In genomic region chr20:60465439-60465838, GRCh38 we compare ENCODE assay signal across 24 cellular contexts.
A peak's percentile ranks its signal among the peaks of the same experiment; 100 is the strongest.
DNase-seq lines count a peak whose midpoint lies in the region; ATAC-seq, FAIRE-seq and TF ChIP-seq lines count a peak whose summit lies in the region.
"Had no signal": no experiment of that assay in that cellular context is flagged by ENCODE, and none has a peak within 500 bp of the region (broad histone marks: within the 10 kb centered on the region; RNA-seq: fewer than 3 reads in every experiment).

No MANE protein-coding gene starts in this region.

- no peak for TF ChIP-seq CTCF in A549 (IDR thresholded peaks at IDR 0.05)
- TF ChIP-seq CTCF in thyroid gland (IDR thresholded peaks at IDR 0.05), result no peak

- ATAC-seq in A549 (no peak), GM19452 (IDR thresholded peaks at IDR 0.05; ENCODE audit: unreplicated experiment) (no peak)
- ATAC-seq: GM12878 had no signal

- CTCF ChIA-PET in A549 (lab: Yijun Ruan, JAX), result no interaction called here
- CTCF ChIA-PET in activated CD4-positive, alpha-beta memory T cell treated with anti-CD3 and anti-CD28 coated beads for 36 hours (lab: Charles Lee), result no interaction called here

- WGBS in A549 (ENCODE audit: missing lambda C conversion rate), result 10% methylated on average over 8 of the region's 8 CpGs
- 84 to 85% methylated on average over 8 of the region's 8 CpGs for WGBS in thyroid gland, 2 donors

- intact Hi-C loops in thyroid gland (cut with DNase I), result loop anchor here (10.0 kb wide), 1 partner anchor 59 kb away; no protein-coding TSS in a partner anchor
- intact Hi-C loops in activated CD4-positive, alpha-beta memory T cell treated with anti-CD3 and anti-CD28 coated beads for 36 hours (cut with micrococcal nuclease), result no loop called here

- POLR2A ChIA-PET in A549 (lab: Yijun Ruan, JAX), result no interaction called here
- POLR2A ChIA-PET in activated CD4-positive, alpha-beta memory T cell treated with anti-CD3 and anti-CD28 coated beads for 36 hours (lab: Charles Lee), result no interaction called here

- no peaks in the 10 kb centered on the region for H3K36me3 ChIP-seq in thyroid gland
- H3K36me3 ChIP-seq: BLaER1 treated with 17β-estradiol and CSF1 and Interleukin-3, amounts not matched to agents 10 nM and 100 nM had no signal

- H3K27ac ChIP-seq in A549 (no peak overlapping the region), thyroid gland (peak overlapping the region; percentile 82 to 96 (median 94)), caudate nucleus (ENCODE audit: low read depth, low read length) (no peak overlapping the region)
- H3K27ac ChIP-seq: BLaER1 treated with 17β-estradiol and CSF1 and Interleukin-3, amounts not matched to agents 10 nM and 100 nM; C4-2B had no signal

- no peak for TF ChIP-seq RAD21 in A549 (conservative IDR thresholded peaks at IDR 0.05 in 1 of 2, IDR thresholded peaks at IDR 0.05 in 1 of 2)

- H3K4me1 ChIP-seq in A549 (no peaks in the 10 kb centered on the region), thyroid gland (peaks cover 38 to 58% of the 10 kb centered on the region in 2 donors)
- H3K4me1 ChIP-seq: BLaER1 treated with 17β-estradiol and CSF1 and Interleukin-3, amounts not matched to agents 10 nM and 100 nM had no signal

- H3K27me3 Mint-ChIP-seq in activated CD4-positive, alpha-beta memory T cell treated with anti-CD3 and anti-CD28 coated beads for 36 hours, result no peaks in the 10 kb centered on the region
- H3K27me3 Mint-ChIP-seq: B cell had no signal

- TF ChIP-seq POLR2A in A549 (IDR thresholded peaks at IDR 0.05; ENCODE audit: low read length), result no peak
- no peak for TF ChIP-seq POLR2A in thyroid gland (IDR thresholded peaks at IDR 0.05)

- H3K4me2 ChIP-seq in A549, result no peak overlapping the region
- H3K4me2 ChIP-seq: BLaER1 treated with 17β-estradiol and CSF1 and Interleukin-3, amounts not matched to agents 10 nM and 100 nM had no signal

- no peak overlapping the region for H3K4me3 Mint-ChIP-seq in activated CD4-positive, alpha-beta memory T cell treated with anti-CD3 and anti-CD28 coated beads for 36 hours
- H3K4me3 Mint-ChIP-seq: B cell; CD4-positive, alpha-beta T cell; CD8-positive, alpha-beta memory T cell had no signal

- no peak for DNase-seq in A549 (ENCODE audit: low read depth in 1 of 2, low spot score in 1 of 2)
- DNase-seq in SK-MEL-5 (ENCODE audit: low read depth, low spot score), result peak; percentile 19
- peak; percentile 19 to 35 for DNase-seq in thyroid gland
- DNase-seq in activated CD4-positive, alpha-beta memory T cell treated with anti-CD3 and anti-CD28 coated beads for 36 hours, result no peak
- DNase-seq in caudate nucleus (lab: John Stamatoyannopoulos, UW), result no peak
- DNase-seq: 8988T; AML-193; CD4-positive, alpha-beta T cell; CD8-positive, alpha-beta memory T cell; COR-L47; DMS 273 treated with DMSO at 0.1 percent for 48 hours; DMS153; DMS53; DND-41; EL; GDM1 had no signal

- no peak overlapping the region for H3K27ac Mint-ChIP-seq in activated CD4-positive, alpha-beta memory T cell treated with anti-CD3 and anti-CD28 coated beads for 36 hours
- H3K27ac Mint-ChIP-seq: B cell; CD4-positive, alpha-beta T cell; CD8-positive, alpha-beta memory T cell had no signal

- H3K27me3 ChIP-seq in thyroid gland, result no peaks in the 10 kb centered on the region
- H3K27me3 ChIP-seq: BLaER1 treated with 17β-estradiol and CSF1 and Interleukin-3, amounts not matched to agents 10 nM and 100 nM had no signal

- no peak for FAIRE-seq in A549 (lab: Jason Lieb, UNC)
- FAIRE-seq: A204.1, GM12878, GM12892, GM18507 had no signal

- in situ Hi-C loops in SK-MEL-5 (cut with HindIII; ENCODE audit: low pct_unique_long_range_greater_than_20kb, low sequenced_read_pairs), result no loop called here

- TF ChIP-seq EP300 in A549 (IDR thresholded peaks at IDR 0.05), result no peak

- no peaks in the 10 kb centered on the region for H3K4me1 Mint-ChIP-seq in activated CD4-positive, alpha-beta memory T cell treated with anti-CD3 and anti-CD28 coated beads for 36 hours (ENCODE audit: low read depth)
- H3K4me1 Mint-ChIP-seq: B cell; CD8-positive, alpha-beta memory T cell had no signal

- H3K9me3 ChIP-seq in A549 (no peaks in the 10 kb centered on the region), thyroid gland (no peaks in the 10 kb centered on the region)

- H3K4me3 ChIP-seq in A549, result no peak overlapping the region
- H3K4me3 ChIP-seq in thyroid gland (replicated peaks in 1 of 3), result no peak overlapping the region
- H3K4me3 ChIP-seq: BLaER1 treated with 17β-estradiol and CSF1 and Interleukin-3, amounts not matched to agents 10 nM and 100 nM; GM12878 had no signal

- H3K9me3 Mint-ChIP-seq in activated CD4-positive, alpha-beta memory T cell treated with anti-CD3 and anti-CD28 coated beads for 36 hours, result no peaks in the 10 kb centered on the region
- H3K9me3 Mint-ChIP-seq: CD4-positive, alpha-beta T cell had no signal

- H3K36me3 Mint-ChIP-seq in activated CD4-positive, alpha-beta memory T cell treated with anti-CD3 and anti-CD28 coated beads for 36 hours, result no peaks in the 10 kb centered on the region
- H3K36me3 Mint-ChIP-seq: CD8-positive, alpha-beta memory T cell had no signal

TF ChIP-seq in A549, 52 proteins besides CTCF, POLR2A, EP300 and RAD21:
- TF ChIP-seq KDM5A (IDR thresholded peaks at IDR 0.05) (no peak), USF2 (IDR thresholded peaks at IDR 0.05) (0 out of 2 replicates have a peak, but pooled peaks have one; percentile 25), KDM1A (IDR thresholded peaks at IDR 0.05; ENCODE audit: low read depth) (no peak), HEYL (CRISPR knock-in tag; IDR thresholded peaks at IDR 0.05) (no peak), CEBPB (IDR thresholded peaks at IDR 0.05) (no peak), BHLHE40 (IDR thresholded peaks at IDR 0.05; ENCODE audit: low read depth, low read length) (no peak)
- TF ChIP-seq, protein P1, sequence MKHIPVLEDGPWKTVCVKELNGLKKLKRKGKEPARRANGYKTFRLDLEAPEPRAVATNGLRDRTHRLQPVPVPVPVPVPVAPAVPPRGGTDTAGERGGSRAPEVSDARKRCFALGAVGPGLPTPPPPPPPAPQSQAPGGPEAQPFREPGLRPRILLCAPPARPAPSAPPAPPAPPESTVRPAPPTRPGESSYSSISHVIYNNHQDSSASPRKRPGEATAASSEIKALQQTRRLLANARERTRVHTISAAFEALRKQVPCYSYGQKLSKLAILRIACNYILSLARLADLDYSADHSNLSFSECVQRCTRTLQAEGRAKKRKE (CRISPR knock-in tag; IDR thresholded peaks at IDR 0.05; ENCODE audit: low read depth), result no peak

Comparison
In these comparisons a context has a peak if more than half of its experiments do, and no peak if none do; other contexts are left out.
1. DNase-seq: peak in SK-MEL-5 (single experiment) and thyroid gland (2 of 2); none in A549 (0 of 2), activated CD4-positive, alpha-beta memory T cell treated with anti-CD3 and anti-CD28 coated beads for 36 hours (single experiment) and caudate nucleus (0 of 61).
2. H3K27ac ChIP-seq: peak in thyroid gland (3 of 3); none in A549 (0 of 2) and caudate nucleus (single experiment).